In genomic region chr20:58500256-58500655, GRCh38 we compare ENCODE assay signal across 33 cellular contexts. TPM values are rescaled to one million over a fixed set of nuclear protein-coding genes. Genes with fewer than 3 reads are reported as not detected.
"Had no signal": no experiment of that assay in that cellular context is flagged by ENCODE, and none has a peak within 500 bp of the region (broad histone marks: within the 10 kb centered on the region; RNA-seq: fewer than 3 reads in every experiment).

No MANE protein-coding gene starts in this region.

- DNase-seq: activated B cell treated with CpG ODN at 0.5 μM for 24 hours; activated CD4-positive, alpha-beta memory T cell treated with anti-CD3 and anti-CD28 coated beads for 36 hours; activated CD4-positive, alpha-beta T cell treated with anti-CD3 and anti-CD28 coated beads for 4 hours; activated CD4-positive, alpha-beta T cell treated with anti-CD3 and anti-CD28 coated beads, Interleukin-2, amount 10 ng/mL, durations not matched to agents 24 days and 14 days; activated CD4-positive, alpha-beta T cell treated with anti-CD3 and anti-CD28 coated beads, Interleukin-2, amount 50 U/mL, for 1 hour; activated CD4-positive, alpha-beta T cell treated with anti-CD3 and anti-CD28 coated beads, Interleukin-2, amount 50 U/mL, for 4 hours; activated CD4-positive, CD25-positive, alpha-beta regulatory T cell treated with anti-CD3 and anti-CD28 coated beads, Interleukin-2, amount 50 U/mL, for 72 hours; activated CD8-positive, alpha-beta memory T cell treated with anti-CD3 and anti-CD28 coated beads, Interleukin-2, amount 10 ng/mL, durations not matched to agents 7 days and 5 days; activated CD8-positive, alpha-beta T cell treated with anti-CD3 and anti-CD28 coated beads for 36 hours; activated effector memory CD4-positive, alpha-beta T cell treated with anti-CD3 and anti-CD28 coated beads, Interleukin-2, amount 50 U/mL, for 16 hours; activated gamma-delta T cell treated with Interleukin-2 at 50 U/mL for 16 hours; activated naive CD4-positive, alpha-beta T cell; activated naive CD4-positive, alpha-beta T cell treated with anti-CD3 and anti-CD28 coated beads for 36 hours; activated naive CD4-positive, alpha-beta T cell treated with anti-CD3 and anti-CD28 coated beads, Interleukin-2, amount 50 U/mL, for 16 hours; activated naive CD8-positive, alpha-beta T cell treated with anti-CD3 and anti-CD28 coated beads for 36 hours; activated T-cell treated with anti-CD3 and anti-CD28 coated beads for 4 hours; activated T-cell treated with anti-CD3 and anti-CD28 coated beads, Interleukin-2, amount 50 U/mL, for 1 hour; activated T-cell treated with anti-CD3 and anti-CD28 coated beads, Interleukin-2, amount 50 U/mL, for 4 hours; activated T-cell treated with anti-CD3 and anti-CD28 coated beads, Interleukin-2, amount 50 U/mL, for 72 hours; adrenal gland; amniotic stem cell; caudate nucleus; cerebellar nuclear complex; T-cell; T-helper 2 cell; T-helper 9 cell had no signal

- H3K4me3 ChIP-seq: adrenal gland, ascending aorta, cardiac muscle cell had no signal

- H3K27ac ChIP-seq: adrenal gland, ascending aorta, cardiac muscle cell, VCaP had no signal

- H3K36me3 ChIP-seq: adrenal gland, ascending aorta, cardiac muscle cell had no signal

- H3K9me3 ChIP-seq: adrenal gland had no signal

- H3K4me1 ChIP-seq: adrenal gland, ascending aorta had no signal

- H3K27me3 ChIP-seq: adrenal gland, ascending aorta, cardiac muscle cell had no signal

- ATAC-seq: activated CD8-positive, alpha-beta memory T cell treated with anti-CD3 and anti-CD28 coated beads, Interleukin-2, amount 10 ng/mL, durations not matched to agents 7 days and 5 days; activated CD8-positive, alpha-beta T cell treated with anti-CD3 and anti-CD28 coated beads for 36 hours; activated naive CD4-positive, alpha-beta T cell treated with anti-CD3 and anti-CD28 coated beads, Interleukin-2, amount 50 U/mL, for 72 hours; activated T-cell treated with anti-CD3 and anti-CD28 coated beads, Interleukin-2, amount 50 U/mL, for 4 hours; activated T-cell treated with anti-CD3 and anti-CD28 coated beads, Interleukin-2, amount 50 U/mL, for 72 hours; activated T-helper 17 cell treated with anti-CD3 and anti-CD28 coated beads, Interleukin-2, amount 50 U/mL, for 72 hours; T-cell had no signal

RNA-seq across cellular contexts. Expression of gene APCDD1L, which starts 14.9 kb away (rescaled TPM):
- total RNA-seq: activated B cell treated with CpG ODN at 0.5 μM for 24 hours; activated CD4-positive, alpha-beta memory T cell treated with anti-CD3 and anti-CD28 coated beads for 36 hours; activated CD4-positive, alpha-beta T cell treated with anti-CD3 and anti-CD28 coated beads, Interleukin-2, amount 10 ng/mL, durations not matched to agents 24 days and 14 days; activated CD8-positive, alpha-beta memory T cell treated with anti-CD3 and anti-CD28 coated beads, Interleukin-2, amount 10 ng/mL, durations not matched to agents 7 days and 5 days; activated CD8-positive, alpha-beta T cell treated with anti-CD3 and anti-CD28 coated beads for 36 hours; activated naive CD4-positive, alpha-beta T cell treated with anti-CD3 and anti-CD28 coated beads for 36 hours; activated naive CD4-positive, alpha-beta T cell treated with anti-CD3 and anti-CD28 coated beads, Interleukin-2, amount 50 U/mL, for 72 hours; activated naive CD8-positive, alpha-beta T cell treated with anti-CD3 and anti-CD28 coated beads for 36 hours; activated T-cell treated with anti-CD3 and anti-CD28 coated beads, Interleukin-2, amount 50 U/mL, for 4 hours; activated T-cell treated with anti-CD3 and anti-CD28 coated beads, Interleukin-2, amount 50 U/mL, for 72 hours; activated T-helper 1 cell treated with anti-CD3 and anti-CD28 coated beads, Interleukin-12 subunit alpha, Interleukin-12 subunit beta, Interleukin-2, Interleukin-4 antibody, amounts not matched to agents 30 ng/mL and 10 ng/mL and 1 ng/mL, durations not matched to agents 14 hours and 24 hours and 36 hours; activated T-helper 17 cell treated with anti-CD3 and anti-CD28 coated beads, Interleukin-2, amount 50 U/mL, for 72 hours; T-cell; T-helper 1 cell treated with Interleukin-12 subunit alpha and Interleukin-12 subunit beta and Interleukin-4 antibody, amounts not matched to agents 30 ng/mL and 1 ng/mL, for 36 hours had no signal
